14 cellular contexts compared by ENCODE assay signal in genomic region chr5:126433708-126434107, GRCh38. TPM values are rescaled to one million over a fixed set of nuclear protein-coding genes. Genes with fewer than 3 reads are reported as not detected.
DNase-seq lines count a peak whose midpoint lies in the region; TF ChIP-seq lines count a peak whose summit lies in the region.
"Had no signal": no experiment of that assay in that cellular context is flagged by ENCODE, and none has a peak within 500 bp of the region (broad histone marks: within the 10 kb centered on the region; RNA-seq: fewer than 3 reads in every experiment).

No MANE protein-coding gene starts in this region.

- no peaks in the 10 kb centered on the region for H3K9me3 ChIP-seq in vagina
- H3K9me3 ChIP-seq in Peyer's patch, result no peaks in the 10 kb centered on the region
- H3K9me3 ChIP-seq: heart right ventricle had no signal

- DNase-seq in NCI-H226 (peak; percentile 16), choroid plexus epithelial cell (ENCODE audit: low read depth) (peak; percentile 46), medulla oblongata (ENCODE audit: extremely low spot score) (peak; percentile 81), vagina (ENCODE audit: extremely low spot score in 2 of 2) (no peak), cardiac septum (ENCODE audit: low spot score) (no peak), foreskin melanocyte (no peak), Peyer's patch (no peak)
- DNase-seq: activated CD4-positive, alpha-beta T cell treated with anti-CD3 and anti-CD28 coated beads for 1 hour; GOT3; heart right ventricle; left cardiac atrium; NCI-H1694 had no signal

- intact Hi-C loops in vagina (cut with DNase I) (no loop called here), cardiac septum (cut with DNase I) (no loop called here)

- no peak for TF ChIP-seq POLR2A in vagina (IDR thresholded peaks at IDR 0.05)
- no peak for TF ChIP-seq POLR2A in Peyer's patch (IDR thresholded peaks at IDR 0.05)

- no peak overlapping the region for H3K4me3 ChIP-seq in choroid plexus epithelial cell (ENCODE audit: low read depth, low read length)
- H3K4me3 ChIP-seq in vagina, result no peak overlapping the region
- no peak overlapping the region for H3K4me3 ChIP-seq in Peyer's patch
- H3K4me3 ChIP-seq: cardiac muscle cell, heart right ventricle had no signal

- no peaks in the 10 kb centered on the region for H3K27me3 ChIP-seq in vagina
- H3K27me3 ChIP-seq in Peyer's patch, result no peaks in the 10 kb centered on the region
- H3K27me3 ChIP-seq: cardiac muscle cell, heart right ventricle had no signal

- peak overlapping the region; percentile 41 for H3K27ac ChIP-seq in vagina
- H3K27ac ChIP-seq in Peyer's patch, result no peak overlapping the region
- H3K27ac ChIP-seq: cardiac muscle cell, heart right ventricle had no signal

- H3K4me1 ChIP-seq in vagina (peaks cover 43% of the 10 kb centered on the region), Peyer's patch (no peaks in the 10 kb centered on the region)

- peaks cover 0 to 13% of the 10 kb centered on the region in 2 donors for H3K36me3 ChIP-seq in vagina
- no peaks in the 10 kb centered on the region for H3K36me3 ChIP-seq in Peyer's patch
- H3K36me3 ChIP-seq: cardiac muscle cell had no signal

- TF ChIP-seq CTCF in choroid plexus epithelial cell (conservative IDR thresholded peaks at IDR 0.05; ENCODE audit: low read depth, low read length) (no peak), vagina (IDR thresholded peaks at IDR 0.05) (no peak), Peyer's patch (IDR thresholded peaks at IDR 0.05) (no peak)

RNA-seq across cellular contexts. Expression of gene GRAMD2B, which starts 10.5 kb away (rescaled TPM):
- total RNA-seq in vagina (76.9 TPM), cardiac septum (33.4 TPM), Peyer's patch (100 to 1,000 TPM in 3 of 4 donors, 10 to 100 TPM in 1; 38.0 to 165 (median 129) TPM)
- total RNA-seq: NCI-H460 had no signal

Comparison
In these comparisons a context has a peak if more than half of its experiments do, and no peak if none do; other contexts are left out.
1. DNase-seq: peak in NCI-H226 (single experiment), choroid plexus epithelial cell (single experiment) and medulla oblongata (single experiment); none in vagina (0 of 2), cardiac septum (single experiment), foreskin melanocyte (single experiment) and Peyer's patch (0 of 3).